In genomic region chr7:121107923-121108498, GRCh38 we compare ENCODE assay signal across 8 cellular contexts.
DNase-seq lines count a peak whose midpoint lies in the region; ATAC-seq and TF ChIP-seq lines count a peak whose summit lies in the region.

No MANE protein-coding gene starts in this region.

- no peaks in the 10 kb centered on the region for H3K4me1 ChIP-seq in parathyroid adenoma

- peaks cover 0 to 1% (median 0%) of the 10 kb centered on the region in 3 donors for H3K27me3 Mint-ChIP-seq in CD14-positive monocyte (ENCODE audit: low read depth in 3 of 3)
- peaks cover 18% of the 10 kb centered on the region for H3K27me3 Mint-ChIP-seq in T-helper 17 cell
- H3K27me3 Mint-ChIP-seq in activated CD4-positive, alpha-beta memory T cell treated with anti-CD3 and anti-CD28 coated beads, Interleukin-2, amount 10 ng/mL, durations not matched to agents 7 days and 5 days: peaks cover 19% of the 10 kb centered on the region

- H3K4me1 Mint-ChIP-seq in CD14-positive monocyte (no peaks in the 10 kb centered on the region), T-helper 17 cell (no peaks in the 10 kb centered on the region)
- no peaks in the 10 kb centered on the region for H3K4me1 Mint-ChIP-seq in activated CD4-positive, alpha-beta memory T cell treated with anti-CD3 and anti-CD28 coated beads, Interleukin-2, amount 10 ng/mL, durations not matched to agents 7 days and 5 days

- H2AFZ ChIP-seq in parathyroid adenoma: no peak overlapping the region

- no peaks in the 10 kb centered on the region for H3K36me3 ChIP-seq in parathyroid adenoma (ENCODE audit: control insufficient read depth, insufficient read depth, low read length)

- H3K9me3 Mint-ChIP-seq in CD14-positive monocyte: no peaks in the 10 kb centered on the region
- no peaks in the 10 kb centered on the region for H3K9me3 Mint-ChIP-seq in activated CD4-positive, alpha-beta memory T cell treated with anti-CD3 and anti-CD28 coated beads, Interleukin-2, amount 10 ng/mL, durations not matched to agents 7 days and 5 days

- POLR2A ChIA-PET in activated CD4-positive, alpha-beta memory T cell treated with anti-CD3 and anti-CD28 coated beads, Interleukin-2, amount 10 ng/mL, durations not matched to agents 7 days and 5 days (lab: Charles Lee): no interaction called here

- H3K9me3 ChIP-seq in T-helper 17 cell (ENCODE audit: control insufficient read depth, low read length, poor library complexity, severe bottlenecking) (no peaks in the 10 kb centered on the region), parathyroid adenoma (ENCODE audit: control insufficient read depth, low read length) (no peaks in the 10 kb centered on the region)

- no peak overlapping the region for H3K4me3 ChIP-seq in parathyroid adenoma (ENCODE audit: low read depth, low read length)

- CTCF ChIA-PET in activated CD4-positive, alpha-beta memory T cell treated with anti-CD3 and anti-CD28 coated beads, Interleukin-2, amount 10 ng/mL, durations not matched to agents 7 days and 5 days (lab: Charles Lee): interaction anchor here (0.6 to 2.8 kb wide), 16 partner anchors 9 to 886 kb away, joined by 3 to 16 read pairs (median 3); no protein-coding TSS in a partner anchor

- H3K27ac Mint-ChIP-seq in CD14-positive monocyte (no peak overlapping the region), T-helper 17 cell (no peak overlapping the region)
- no peak overlapping the region for H3K27ac Mint-ChIP-seq in activated CD4-positive, alpha-beta memory T cell treated with anti-CD3 and anti-CD28 coated beads, Interleukin-2, amount 10 ng/mL, durations not matched to agents 7 days and 5 days

- no peaks in the 10 kb centered on the region for H3K27me3 ChIP-seq in parathyroid adenoma (ENCODE audit: control insufficient read depth, insufficient read depth, low read length)

- peak; percentile 89 for TF ChIP-seq CTCF in CD14-positive monocyte (IDR thresholded peaks at IDR 0.05)
- peak; percentile 75 for TF ChIP-seq CTCF in parathyroid adenoma (IDR thresholded peaks at IDR 0.05)

- no peaks in the 10 kb centered on the region for H3K79me2 ChIP-seq in parathyroid adenoma

- ATAC-seq in GM18517 (IDR thresholded peaks at IDR 0.05; ENCODE audit: unreplicated experiment): peak; percentile 91
- peak; percentile 98 for ATAC-seq in HG02885 (IDR thresholded peaks at IDR 0.05; ENCODE audit: poor library complexity, unreplicated experiment)
- peak; percentile 80 for ATAC-seq in T-helper 17 cell

- no peak overlapping the region for H3K4me3 Mint-ChIP-seq in CD14-positive monocyte
- no peak overlapping the region for H3K4me3 Mint-ChIP-seq in T-helper 17 cell
- H3K4me3 Mint-ChIP-seq in activated CD4-positive, alpha-beta memory T cell treated with anti-CD3 and anti-CD28 coated beads, Interleukin-2, amount 10 ng/mL, durations not matched to agents 7 days and 5 days: no peak overlapping the region

- no peak overlapping the region for H3K9ac ChIP-seq in parathyroid adenoma

- H3K4me2 ChIP-seq in parathyroid adenoma (ENCODE audit: low read length): no peak overlapping the region

- intact Hi-C loops in CD14-positive monocyte (cut with micrococcal nuclease): loop anchor here (5.0 to 10.0 kb wide), 3 partner anchors 121 to 313 kb away; partner anchors contain the start of gene CPED1 (in 1 of the 2)

- no peaks in the 10 kb centered on the region for H3K36me3 Mint-ChIP-seq in CD14-positive monocyte
- no peaks in the 10 kb centered on the region for H3K36me3 Mint-ChIP-seq in T-helper 17 cell (ENCODE audit: low read depth)
- no peaks in the 10 kb centered on the region for H3K36me3 Mint-ChIP-seq in activated CD4-positive, alpha-beta memory T cell treated with anti-CD3 and anti-CD28 coated beads, Interleukin-2, amount 10 ng/mL, durations not matched to agents 7 days and 5 days (ENCODE audit: low read depth)

- no peak for DNase-seq in CD14-positive monocyte (ENCODE audit: low spot score)
- DNase-seq in NCI-H1417 (lab: John Stamatoyannopoulos, UW): peak; percentile 43 to 84 (median 74)
- no peak for DNase-seq in T-helper 17 cell
- DNase-seq in fibroblast of the conjunctiva (ENCODE audit: low read depth): peak; percentile 62
- no peak for DNase-seq in activated CD4-positive, alpha-beta memory T cell treated with anti-CD3 and anti-CD28 coated beads, Interleukin-2, amount 10 ng/mL, durations not matched to agents 7 days and 5 days

- no peak overlapping the region for H3K27ac ChIP-seq in parathyroid adenoma

Comparison
In these comparisons a context has a peak if more than half of its experiments do, and no peak if none do; other contexts are left out.
1. DNase-seq: peak in NCI-H1417 (3 of 3) and fibroblast of the conjunctiva (single experiment); none in CD14-positive monocyte (single experiment), T-helper 17 cell (0 of 3) and activated CD4-positive, alpha-beta memory T cell treated with anti-CD3 and anti-CD28 coated beads, Interleukin-2, amount 10 ng/mL, durations not matched to agents 7 days and 5 days (single experiment).
2. Peak in every context shown above with its lines, with median percentiles within 50 percentile points of each other: ATAC-seq.